13 cellular contexts compared by ENCODE assay signal in the genomic region with DNA sequence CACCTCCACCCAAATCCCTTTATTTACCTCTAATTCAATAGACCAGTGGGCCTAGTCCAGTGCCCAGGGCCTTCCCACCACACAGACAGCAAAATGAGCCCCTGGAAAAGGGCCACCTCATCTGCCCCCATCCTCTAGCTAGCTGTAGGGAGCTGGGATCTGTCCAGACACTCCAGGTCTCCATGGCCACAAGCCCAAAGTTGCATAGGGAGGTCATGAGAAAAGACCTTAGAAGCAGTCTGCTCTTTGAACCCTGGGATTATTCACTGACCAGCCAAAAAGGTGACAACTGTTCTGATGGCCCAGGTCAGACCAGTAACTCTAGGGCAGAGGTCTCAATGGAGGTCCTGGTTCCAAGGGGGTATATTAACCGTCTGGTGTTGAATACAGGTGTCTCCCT. TPM values are rescaled to one million over a fixed set of nuclear protein-coding genes. Genes with fewer than 3 reads are reported as not detected.
DNase-seq lines count a peak whose midpoint lies in the region; FAIRE-seq and TF ChIP-seq lines count a peak whose summit lies in the region.
"Had no signal": no experiment of that assay in that cellular context is flagged by ENCODE, and none has a peak within 500 bp of the region (broad histone marks: within the 10 kb centered on the region; RNA-seq: fewer than 3 reads in every experiment).

No MANE protein-coding gene starts in this region.

- H2AK5ac ChIP-seq in mesenchymal stem cell (ENCODE audit: low read length, severe bottlenecking) = peak overlapping the region; percentile 98

- DNase-seq in HuH-7.5 (ENCODE audit: low spot score) = peak; percentile 49
- no peak for DNase-seq in astrocyte (ENCODE audit: low read depth)
- no peak for DNase-seq in mesenchymal stem cell
- no peak for DNase-seq in NCI-H128 (lab: John Stamatoyannopoulos, UW; ENCODE audit: unreplicated experiment)
- DNase-seq in T-helper 9 cell = no peak
- no peak for DNase-seq in stimulated activated CD4-positive, alpha-beta T cell treated with anti-CD3 and anti-CD28 coated beads, Interleukin-4, amount 100 ng/mL, for 4 hours
- no peak for DNase-seq in DMS79 (lab: John Stamatoyannopoulos, UW)
- DNase-seq: activated T-cell treated with anti-CD3 and anti-CD28 coated beads, Interleukin-2, amount 50 U/mL, for 1 hour; stimulated activated naive CD8-positive, alpha-beta T cell treated with anti-CD3 and anti-CD28 coated beads, Interleukin-15, Interleukin-2, amounts not matched to agents 100 U/mL and 50 U/mL, for 24 hours had no signal

- peak overlapping the region; percentile 91 for H3K4me3 Mint-ChIP-seq in astrocyte (ENCODE audit: unreplicated experiment)

- H3K4me1 ChIP-seq in astrocyte (ENCODE audit: insufficient read depth, low read length) = peaks cover 48% of the 10 kb centered on the region
- peaks cover 45% of the 10 kb centered on the region for H3K4me1 ChIP-seq in mesenchymal stem cell (ENCODE audit: control insufficient read depth, insufficient read depth, low read depth, low read length)
- H3K4me1 ChIP-seq in stomach smooth muscle (ENCODE audit: control insufficient read depth, insufficient read depth, low read length) = peaks cover 62% of the 10 kb centered on the region

- H3K27me3 ChIP-seq in astrocyte (ENCODE audit: insufficient read depth, low read length) (no peaks in the 10 kb centered on the region), mesenchymal stem cell (ENCODE audit: control insufficient read depth in 1 of 2, insufficient read depth in 1 of 2, low read length in 2 of 2) (no peaks in the 10 kb centered on the region), stomach smooth muscle (ENCODE audit: control insufficient read depth in 1 of 2, insufficient read depth in 2 of 2, low read length in 2 of 2) (no peaks in the 10 kb centered on the region)
- H3K27me3 ChIP-seq: breast epithelium had no signal

- H4K20me1 ChIP-seq in astrocyte (ENCODE audit: insufficient read depth, low read length) = no peaks in the 10 kb centered on the region

- no peak overlapping the region for H4K8ac ChIP-seq in mesenchymal stem cell (ENCODE audit: low read length)

- no peak overlapping the region for H3K23ac ChIP-seq in mesenchymal stem cell (ENCODE audit: low read length in 2 of 2)

- H3K14ac ChIP-seq in mesenchymal stem cell (ENCODE audit: low read length in 2 of 2) = no peak overlapping the region

- H3K9me3 ChIP-seq in astrocyte (ENCODE audit: insufficient read depth, low read depth, low read length) = no peaks in the 10 kb centered on the region
- H3K9me3 ChIP-seq in mesenchymal stem cell (ENCODE audit: control insufficient read depth, low read length) = no peaks in the 10 kb centered on the region
- H3K9me3 ChIP-seq in stomach smooth muscle (ENCODE audit: control insufficient read depth in 2 of 2, low read length in 2 of 2) = no peaks in the 10 kb centered on the region
- H3K9me3 ChIP-seq: breast epithelium had no signal

- peak overlapping the region; percentile 63 for H4K91ac ChIP-seq in mesenchymal stem cell (ENCODE audit: low read length)

- H3K18ac ChIP-seq in mesenchymal stem cell (ENCODE audit: low read depth in 1 of 2, low read length in 2 of 2) = peak overlapping the region; percentile 51 to 73

- peaks cover 5% of the 10 kb centered on the region for H3K79me1 ChIP-seq in mesenchymal stem cell (replicated peaks; ENCODE audit: low read length, poor library complexity, severe bottlenecking)

- H3K27me3 Mint-ChIP-seq in astrocyte (ENCODE audit: low read depth, unreplicated experiment) = no peaks in the 10 kb centered on the region

- H3K4me2 ChIP-seq in astrocyte (ENCODE audit: low read length) = peak overlapping the region; percentile 86
- no peak overlapping the region for H3K4me2 ChIP-seq in mesenchymal stem cell (ENCODE audit: low read length, poor library complexity, severe bottlenecking)

- peak overlapping the region in 1 of 2 experiments; percentile 82 for H3K4ac ChIP-seq in mesenchymal stem cell (ENCODE audit: low read depth in 1 of 2, low read length in 2 of 2)

- no peak for TF ChIP-seq CTCF in astrocyte (IDR thresholded peaks at IDR 0.05; ENCODE audit: insufficient read depth, low read depth, low read length)

- H2BK120ac ChIP-seq in mesenchymal stem cell (ENCODE audit: low read depth, low read length) = no peak overlapping the region

- H3K27ac Mint-ChIP-seq in astrocyte (ENCODE audit: unreplicated experiment) = peak overlapping the region; percentile 66

- H3K4me3 ChIP-seq in astrocyte (ENCODE audit: insufficient read depth, low read depth, low read length) = no peak overlapping the region
- peak overlapping the region in 1 of 2 experiments; percentile 82 for H3K4me3 ChIP-seq in mesenchymal stem cell (ENCODE audit: insufficient read depth in 1 of 2, low read depth in 1 of 2, low read length in 2 of 2)
- H3K4me3 ChIP-seq in stomach smooth muscle (ENCODE audit: low read length in 2 of 2) = peak overlapping the region; percentile 72 to 77

- H3K27ac ChIP-seq in astrocyte (ENCODE audit: low read depth, low read length) = no peak overlapping the region
- H3K27ac ChIP-seq in mesenchymal stem cell (ENCODE audit: low read length, poor library complexity, severe bottlenecking) = peak overlapping the region; percentile 5
- peak overlapping the region; percentile 93 for H3K27ac ChIP-seq in stomach smooth muscle (ENCODE audit: low read length)

- H2BK15ac ChIP-seq in mesenchymal stem cell (ENCODE audit: low read depth, poor library complexity, severe bottlenecking) = peak overlapping the region; percentile 6

- WGBS in mesenchymal stem cell = 91% methylated on average over 1 of the region's 1 CpG

- H2BK12ac ChIP-seq in mesenchymal stem cell (ENCODE audit: low read length in 2 of 2) = peak overlapping the region in 1 of 2 experiments; percentile 94

- H3K79me2 ChIP-seq in astrocyte (ENCODE audit: insufficient read depth, low read length) = peaks cover 38% of the 10 kb centered on the region

- H3K9me3 Mint-ChIP-seq in astrocyte (ENCODE audit: unreplicated experiment) = peaks cover 2% of the 10 kb centered on the region

- H2BK5ac ChIP-seq in mesenchymal stem cell (ENCODE audit: low read depth, low read length, poor library complexity, severe bottlenecking) = no peak overlapping the region

- H2AFZ ChIP-seq in astrocyte (ENCODE audit: low read depth, low read length) = no peak overlapping the region
- H2AFZ ChIP-seq in mesenchymal stem cell (ENCODE audit: low read depth, low read length) = no peak overlapping the region

- no peaks in the 10 kb centered on the region for H3K36me3 Mint-ChIP-seq in astrocyte (ENCODE audit: low read depth, unreplicated experiment)

- H3K9ac ChIP-seq in astrocyte (ENCODE audit: low read length) (no peak overlapping the region), mesenchymal stem cell (ENCODE audit: low read length) (no peak overlapping the region), stomach smooth muscle (ENCODE audit: low read length in 2 of 2) (peak overlapping the region in 1 of 2 donors; percentile 87)

- H3K36me3 ChIP-seq in astrocyte (ENCODE audit: insufficient read depth, low read length) = no peaks in the 10 kb centered on the region
- no peaks in the 10 kb centered on the region for H3K36me3 ChIP-seq in mesenchymal stem cell (ENCODE audit: control insufficient read depth in 1 of 2, insufficient read depth in 2 of 2, low read depth in 1 of 2, low read length in 2 of 2)
- no peaks in the 10 kb centered on the region for H3K36me3 ChIP-seq in stomach smooth muscle (ENCODE audit: control insufficient read depth in 2 of 2, insufficient read depth in 2 of 2, low read length in 2 of 2)
- H3K36me3 ChIP-seq: breast epithelium had no signal

- peaks cover 63% of the 10 kb centered on the region for H3K4me1 Mint-ChIP-seq in astrocyte (ENCODE audit: low read depth, unreplicated experiment)

- no peak for FAIRE-seq in astrocyte (lab: Jason Lieb, UNC)
- FAIRE-seq: frontal cortex, TTC549 had no signal

RNA-seq across cellular contexts. Expression of a gene that starts 2.0 kb away (rescaled TPM):
- 37.4 and 43.7 TPM in 2 replicates for total RNA-seq in astrocyte
- polyA plus RNA-seq in mesenchymal stem cell (2013, experiment 1 of 2) = 23.1 TPM
- polyA plus RNA-seq in mesenchymal stem cell (2013, experiment 2 of 2) = 22.1 TPM

RNA-seq across cellular contexts. Expression of a gene that starts 34.8 kb away (rescaled TPM):
- 42.0 and 50.9 TPM in 2 replicates for total RNA-seq in astrocyte
- polyA plus RNA-seq in mesenchymal stem cell (2013, experiment 1 of 2) = 45.1 TPM
- 43.6 TPM for polyA plus RNA-seq in mesenchymal stem cell (2013, experiment 2 of 2)

RNA-seq across cellular contexts. Expression of a gene that starts 53.8 kb away (rescaled TPM):
- total RNA-seq in astrocyte = 170 and 196 TPM in 2 replicates
- polyA plus RNA-seq in mesenchymal stem cell (2013, experiment 1 of 2) = 121 TPM
- 123 TPM for polyA plus RNA-seq in mesenchymal stem cell (2013, experiment 2 of 2)
